14 cellular contexts compared by ENCODE assay signal in genomic region chr1:66302810-66303209, GRCh38.
DNase-seq lines count a peak whose midpoint lies in the region; ATAC-seq and TF ChIP-seq lines count a peak whose summit lies in the region.
"Had no signal": no experiment of that assay in that cellular context is flagged by ENCODE, and none has a peak within 500 bp of the region (broad histone marks: within the 10 kb centered on the region; RNA-seq: fewer than 3 reads in every experiment).

No MANE protein-coding gene starts in this region.

- CTCF ChIA-PET in mammary epithelial cell (lab: Charles Lee; ENCODE audit: low non-redundant PET) = no interaction called here

- TF ChIP-seq POLR2A in breast epithelium (IDR thresholded peaks at IDR 0.05) (no peak), stomach (IDR thresholded peaks at IDR 0.05) (no peak)

- H3K4me3 ChIP-seq in breast epithelium (no peak overlapping the region), mammary epithelial cell (replicated peaks in 1 of 3; ENCODE audit: insufficient read depth in 1 of 3, low read depth in 2 of 3, low read length in 3 of 3) (no peak overlapping the region), stomach (no peak overlapping the region)
- H3K4me3 ChIP-seq: colonic mucosa had no signal

- no peaks in the 10 kb centered on the region for H3K79me2 ChIP-seq in mammary epithelial cell (ENCODE audit: insufficient read depth, low read length)

- 17% methylated on average over 1 of the region's 1 CpG for WGBS in mammary epithelial cell (ENCODE audit: low coverage, missing lambda C conversion rate)
- WGBS in stomach, 5 donors = 52 to 69% (median 65%) methylated on average over 1 of the region's 1 CpG

- peak overlapping the region; percentile 3 to 72 for H3K27ac Mint-ChIP-seq in effector memory CD8-positive, alpha-beta T cell
- H3K27ac Mint-ChIP-seq: progenitor cell of endocrine pancreas had no signal

- peaks cover 22 to 29% of the 10 kb centered on the region in 2 donors for H3K4me1 Mint-ChIP-seq in effector memory CD8-positive, alpha-beta T cell (ENCODE audit: low read depth in 2 of 2)

- no TSS peak for BruUV-seq in mammary epithelial cell (replicated peaks; lab: Mats Ljungman, UMichigan)

- H3K9me3 ChIP-seq in breast epithelium = no peaks in the 10 kb centered on the region
- H3K9me3 ChIP-seq in mammary epithelial cell (replicated peaks; ENCODE audit: insufficient read depth, low read length) = no peaks in the 10 kb centered on the region
- no peaks in the 10 kb centered on the region for H3K9me3 ChIP-seq in stomach
- H3K9me3 ChIP-seq: colonic mucosa had no signal

- H3K27ac ChIP-seq in breast epithelium (peak overlapping the region; percentile 59 to 69), mammary epithelial cell (ENCODE audit: insufficient read depth, low read depth, low read length) (no peak overlapping the region), stomach (no peak overlapping the region)
- H3K27ac ChIP-seq: colonic mucosa had no signal

- intact Hi-C loops in breast epithelium (cut with DNase I; ENCODE audit: low total_unique reads) (loop anchor here (5.0 kb wide), 1 partner anchor 1366 kb away; no protein-coding TSS in a partner anchor), mammary epithelial cell (cut with micrococcal nuclease) (no loop called here), stomach (cut with DNase I; ENCODE audit: low total_unique reads) (no loop called here)

- no peak overlapping the region for H3K4me2 ChIP-seq in mammary epithelial cell (ENCODE audit: insufficient read depth, low read depth, low read length)

- no peak overlapping the region for H3K9ac ChIP-seq in mammary epithelial cell (ENCODE audit: insufficient read depth, low read length)

- H3K36me3 Mint-ChIP-seq in effector memory CD8-positive, alpha-beta T cell (ENCODE audit: insufficient read depth) = peaks cover 8% of the 10 kb centered on the region

- H3K27me3 ChIP-seq in breast epithelium = no peaks in the 10 kb centered on the region
- H3K27me3 ChIP-seq in mammary epithelial cell (ENCODE audit: insufficient read depth, low read length) = no peaks in the 10 kb centered on the region
- no peaks in the 10 kb centered on the region for H3K27me3 ChIP-seq in stomach
- H3K27me3 ChIP-seq: colonic mucosa had no signal

- H2AFZ ChIP-seq in mammary epithelial cell (ENCODE audit: low read depth, low read length) = no peak overlapping the region

- in situ Hi-C loops in mammary epithelial cell (cut with MboI; ENCODE audit: low sequenced_read_pairs in 2 of 2) = no loop called here

- H3K36me3 ChIP-seq in breast epithelium = no peaks in the 10 kb centered on the region
- no peaks in the 10 kb centered on the region for H3K36me3 ChIP-seq in mammary epithelial cell (ENCODE audit: insufficient read depth, low read length)
- no peaks in the 10 kb centered on the region for H3K36me3 ChIP-seq in stomach
- H3K36me3 ChIP-seq: colonic mucosa had no signal

- no peaks in the 10 kb centered on the region for H3K27me3 Mint-ChIP-seq in effector memory CD8-positive, alpha-beta T cell
- H3K27me3 Mint-ChIP-seq: progenitor cell of endocrine pancreas had no signal

- DNase-seq in breast epithelium (ENCODE audit: low spot score in 2 of 2) = no peak
- no peak for DNase-seq in mammary epithelial cell
- peak; percentile 42 for DNase-seq in RPMI7951 (ENCODE audit: low read depth)
- DNase-seq in effector memory CD8-positive, alpha-beta T cell = peak in 2 of 3 experiments; percentile 9 to 13
- no peak for DNase-seq in UCSD-AML1 (lab: John Stamatoyannopoulos, UW; ENCODE audit: unreplicated experiment)
- no peak for DNase-seq in stomach
- DNase-seq: activated CD4-positive, alpha-beta T cell treated with anti-CD3 and anti-CD28 coated beads, Interleukin-2, amount 50 U/mL, for 48 hours; colonic mucosa; GF-D8; NCI-H1105; NCI-H446 treated with DMSO at 0.1 percent for 48 hours had no signal

- dilution Hi-C loops in mammary epithelial cell (cut with HindIII; ENCODE audit: low sequenced_read_pairs) = no loop called here

- H3K4me3 Mint-ChIP-seq in effector memory CD8-positive, alpha-beta T cell = peak overlapping the region; percentile 25 to 53

- no peak for TF ChIP-seq EP300 in stomach (IDR thresholded peaks at IDR 0.05)

- no peaks in the 10 kb centered on the region for H3K4me1 ChIP-seq in breast epithelium
- no peaks in the 10 kb centered on the region for H3K4me1 ChIP-seq in mammary epithelial cell (ENCODE audit: insufficient read depth, low read length)
- peaks cover 9 to 25% (median 15%) of the 10 kb centered on the region in 4 donors for H3K4me1 ChIP-seq in stomach
- H3K4me1 ChIP-seq: colonic mucosa had no signal

- TF ChIP-seq CTCF in breast epithelium (IDR thresholded peaks at IDR 0.05) = no peak
- TF ChIP-seq CTCF in mammary epithelial cell (conservative IDR thresholded peaks at IDR 0.05 in 1 of 2, IDR thresholded peaks at IDR 0.05 in 1 of 2; ENCODE audit: extremely low read depth in 1 of 2, insufficient read depth in 1 of 2, low read depth in 1 of 2, low read length in 2 of 2) = no peak
- TF ChIP-seq CTCF in stomach (IDR thresholded peaks at IDR 0.05) = no peak

- H3K9me3 Mint-ChIP-seq in effector memory CD8-positive, alpha-beta T cell = no peaks in the 10 kb centered on the region

- peak; percentile 86 for ATAC-seq in effector memory CD8-positive, alpha-beta T cell (replicated peaks)
- ATAC-seq in HG02610 (IDR thresholded peaks at IDR 0.05; ENCODE audit: unreplicated experiment) (no peak), GM21737 (IDR thresholded peaks at IDR 0.05; ENCODE audit: unreplicated experiment) (no peak)

- no peaks in the 10 kb centered on the region for H4K20me1 ChIP-seq in mammary epithelial cell (ENCODE audit: insufficient read depth, low read length)

Comparison
In these comparisons a context has a peak if more than half of its experiments do, and no peak if none do; other contexts are left out.
1. H3K27ac ChIP-seq: peak in breast epithelium (2 of 2); none in mammary epithelial cell (single experiment) and stomach (0 of 5).
2. DNase-seq: peak in RPMI7951 (single experiment) and effector memory CD8-positive, alpha-beta T cell (2 of 3); none in breast epithelium (0 of 2), mammary epithelial cell (single experiment), UCSD-AML1 (single experiment) and stomach (single experiment).